In the genomic region with DNA sequence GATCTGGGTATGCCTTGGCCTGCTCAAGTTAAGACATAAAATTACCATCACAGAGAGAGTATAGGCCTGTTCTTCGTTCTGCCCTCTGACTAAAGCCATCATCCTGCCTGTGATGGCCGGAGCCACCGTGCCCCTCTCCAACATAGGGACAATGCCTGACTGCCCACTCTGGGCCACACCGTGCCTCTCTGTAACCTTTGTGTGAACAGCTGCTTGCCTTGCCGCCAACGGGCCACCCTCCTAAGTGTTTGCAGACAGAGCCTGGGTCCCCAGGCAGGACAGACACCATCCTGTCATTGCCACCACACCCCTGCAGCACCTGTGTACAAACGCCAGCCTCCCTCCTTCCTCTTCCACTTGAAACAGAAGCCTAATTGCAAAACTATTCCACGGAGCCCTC, we compare ENCODE assay signal across 20 cellular contexts.
"Had no signal": no experiment of that assay in that cellular context is flagged by ENCODE, and none has a peak within 500 bp of the region (broad histone marks: within the 10 kb centered on the region; RNA-seq: fewer than 3 reads in every experiment).

No MANE protein-coding gene starts in this region.

- H3K4me3 ChIP-seq: gastrocnemius medialis, lung, right lobe of liver, upper lobe of right lung had no signal

- H3K27me3 ChIP-seq: gastrocnemius medialis, neutrophil, right lobe of liver, upper lobe of right lung had no signal

- H3K4me3 Mint-ChIP-seq: activated naive CD8-positive, alpha-beta T cell treated with anti-CD3 and anti-CD28 coated beads for 36 hours; activated T-helper 1 cell treated with anti-CD3 and anti-CD28 coated beads, Interleukin-12 subunit alpha, Interleukin-12 subunit beta, Interleukin-2, Interleukin-4 antibody, amounts not matched to agents 30 ng/mL and 10 ng/mL and 1 ng/mL, durations not matched to agents 14 hours and 24 hours and 36 hours; natural killer cell; stimulated activated effector memory CD8-positive, alpha-beta T cell treated with anti-CD3 and anti-CD28 coated beads, Interleukin-12 subunit alpha, Interleukin-12 subunit beta, amount 100 ng/mL, for 72 hours had no signal

- H3K4me1 Mint-ChIP-seq: activated naive CD8-positive, alpha-beta T cell treated with anti-CD3 and anti-CD28 coated beads for 36 hours; natural killer cell; stimulated activated effector memory CD8-positive, alpha-beta T cell treated with anti-CD3 and anti-CD28 coated beads, Interleukin-12 subunit alpha, Interleukin-12 subunit beta, amount 100 ng/mL, for 72 hours had no signal

- H3K27ac Mint-ChIP-seq: activated naive CD8-positive, alpha-beta T cell treated with anti-CD3 and anti-CD28 coated beads for 36 hours; activated T-helper 1 cell treated with anti-CD3 and anti-CD28 coated beads, Interleukin-12 subunit alpha, Interleukin-12 subunit beta, Interleukin-2, Interleukin-4 antibody, amounts not matched to agents 30 ng/mL and 10 ng/mL and 1 ng/mL, durations not matched to agents 14 hours and 24 hours and 36 hours; natural killer cell; stimulated activated effector memory CD8-positive, alpha-beta T cell treated with anti-CD3 and anti-CD28 coated beads, Interleukin-12 subunit alpha, Interleukin-12 subunit beta, amount 100 ng/mL, for 72 hours had no signal

- H3K9ac ChIP-seq: parathyroid adenoma had no signal

- H3K27me3 Mint-ChIP-seq: activated naive CD8-positive, alpha-beta T cell treated with anti-CD3 and anti-CD28 coated beads for 36 hours had no signal

- H3K4me1 ChIP-seq: gastrocnemius medialis, parathyroid adenoma, right lobe of liver, upper lobe of right lung had no signal

- H3K79me2 ChIP-seq: parathyroid adenoma had no signal

- H2AFZ ChIP-seq: parathyroid adenoma had no signal

- H3K27ac ChIP-seq: gastrocnemius medialis, neutrophil, parathyroid adenoma, right lobe of liver, upper lobe of right lung had no signal

- H3K36me3 Mint-ChIP-seq: activated naive CD8-positive, alpha-beta T cell treated with anti-CD3 and anti-CD28 coated beads for 36 hours; natural killer cell; stimulated activated effector memory CD8-positive, alpha-beta T cell treated with anti-CD3 and anti-CD28 coated beads, Interleukin-12 subunit alpha, Interleukin-12 subunit beta, amount 100 ng/mL, for 72 hours had no signal

- H3K9me3 ChIP-seq: gastrocnemius medialis, neutrophil, right lobe of liver, upper lobe of right lung had no signal

- ATAC-seq: esophagus mucosa; gastrocnemius medialis; left lobe of liver; natural killer cell; right lobe of liver; stimulated activated effector memory CD8-positive, alpha-beta T cell treated with anti-CD3 and anti-CD28 coated beads, Interleukin-12 subunit alpha, Interleukin-12 subunit beta, amount 100 ng/mL, for 72 hours; upper lobe of right lung had no signal

- DNase-seq: activated CD4-positive, alpha-beta T cell treated with anti-CD3 and anti-CD28 coated beads, Interleukin-2, amount 50 U/mL, for 4 hours; activated naive CD4-positive, alpha-beta T cell; activated naive CD8-positive, alpha-beta T cell treated with anti-CD3 and anti-CD28 coated beads for 36 hours; activated T-cell treated with anti-CD3 and anti-CD28 coated beads for 4 hours; amniotic stem cell; effector CD4-positive, alpha-beta T cell; gastrocnemius medialis; head of caudate nucleus; natural killer cell; right lobe of liver; stimulated activated CD4-positive, alpha-beta T cell treated with anti-CD3 and anti-CD28 coated beads, Interleukin-4, amount 100 ng/mL, for 24 hours; upper lobe of right lung had no signal

- H3K36me3 ChIP-seq: gastrocnemius medialis, neutrophil, right lobe of liver, upper lobe of right lung had no signal

- FAIRE-seq: keratinocyte had no signal

- H3K9me3 Mint-ChIP-seq: stimulated activated effector memory CD8-positive, alpha-beta T cell treated with anti-CD3 and anti-CD28 coated beads, Interleukin-12 subunit alpha, Interleukin-12 subunit beta, amount 100 ng/mL, for 72 hours had no signal
